Comparison of ENCODE assay signal across 19 cellular contexts in the genomic region with DNA sequence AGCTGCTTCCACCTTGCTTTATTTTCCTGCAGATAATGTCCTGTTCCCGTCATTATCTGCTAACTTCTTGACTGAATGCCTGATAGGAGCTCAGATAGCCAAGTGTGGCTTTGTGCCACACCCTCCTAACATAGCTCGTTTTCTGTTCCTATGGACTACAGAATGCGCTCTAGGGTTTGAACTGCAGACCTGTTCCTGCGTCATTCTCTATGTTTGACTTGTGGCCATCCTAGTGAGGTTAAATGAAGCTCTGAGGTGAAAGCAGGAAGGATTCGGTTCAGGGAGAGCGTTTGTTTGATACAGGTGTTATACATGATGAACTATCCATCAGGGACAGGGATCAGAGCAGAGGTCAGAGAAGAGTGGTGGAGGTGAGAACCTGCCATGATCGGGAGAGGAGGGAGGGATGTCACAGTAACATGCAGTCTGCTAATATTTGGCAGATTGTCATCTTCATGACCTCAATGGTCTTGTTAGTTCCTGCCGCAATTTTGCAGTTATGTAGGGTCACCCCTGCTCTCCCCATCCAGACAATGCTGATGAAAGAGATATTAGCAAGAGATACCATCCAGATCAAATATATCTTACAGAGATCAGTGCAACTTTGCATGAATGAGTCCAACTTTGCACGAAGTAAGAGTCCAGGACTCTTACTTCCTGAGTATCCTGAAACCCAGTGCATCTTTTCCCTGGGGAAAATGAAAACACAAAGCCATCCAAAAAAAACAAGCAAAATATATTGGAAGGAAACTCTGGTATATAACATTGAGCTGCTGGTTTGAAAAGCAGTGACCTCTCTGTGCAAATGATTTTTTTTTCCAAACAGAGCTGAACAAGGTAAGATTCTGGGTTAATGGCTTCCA.
"Had no signal": no experiment of that assay in that cellular context is flagged by ENCODE, and none has a peak within 500 bp of the region (broad histone marks: within the 10 kb centered on the region; RNA-seq: fewer than 3 reads in every experiment).

No MANE protein-coding gene starts in this region.

- H3K27ac ChIP-seq: body of pancreas, left ventricle myocardium inferior, transverse colon, vagina had no signal

- H3K27ac Mint-ChIP-seq: activated naive CD4-positive, alpha-beta T cell treated with anti-CD3 and anti-CD28 coated beads for 36 hours; activated T-helper 2 cell treated with anti-CD3 and anti-CD28 coated beads, Interferon-gamma antibody, Interleukin-2, Interleukin-4, amounts not matched to agents 10 μg/mL and 5 μg/mL and 100 μg/mL, durations not matched to agents 14 hours and 24 hours and 36 hours; effector memory CD8-positive, alpha-beta T cell; natural killer cell; T-cell had no signal

- H3K4me3 ChIP-seq: body of pancreas, left ventricle myocardium inferior, skin epidermis, transverse colon, vagina had no signal

- H3K27me3 Mint-ChIP-seq: effector memory CD8-positive, alpha-beta T cell; T-cell had no signal

- H3K27me3 ChIP-seq: body of pancreas, transverse colon, vagina had no signal

- H3K4me3 Mint-ChIP-seq: activated naive CD4-positive, alpha-beta T cell treated with anti-CD3 and anti-CD28 coated beads for 36 hours; effector memory CD8-positive, alpha-beta T cell; natural killer cell; T-cell had no signal

- H3K9me3 Mint-ChIP-seq: activated naive CD4-positive, alpha-beta T cell treated with anti-CD3 and anti-CD28 coated beads for 36 hours; effector memory CD8-positive, alpha-beta T cell; natural killer cell; T-cell had no signal

- DNase-seq: activated CD4-positive, alpha-beta T cell treated with anti-CD3 and anti-CD28 coated beads, Interleukin-2, amount 50 U/mL, for 4 hours; activated CD4-positive, CD25-positive, alpha-beta regulatory T cell treated with anti-CD3 and anti-CD28 coated beads, Interleukin-2, amount 50 U/mL, for 72 hours; activated naive CD4-positive, alpha-beta T cell treated with anti-CD3 and anti-CD28 coated beads for 36 hours; body of pancreas; effector memory CD8-positive, alpha-beta T cell; hypothalamus; kidney; left ventricle myocardium inferior; mesenchymal stem cell; natural killer cell; stimulated activated CD4-positive, alpha-beta T cell treated with anti-CD3 and anti-CD28 coated beads, Interleukin-4, amount 100 ng/mL, for 4 hours; stimulated activated CD8-positive, alpha-beta memory T cell treated with anti-CD3 and anti-CD28 coated beads, Interleukin-4, amount 100 ng/mL, for 48 hours; stimulated activated naive CD8-positive, alpha-beta T cell treated with anti-CD3 and anti-CD28 coated beads, Interleukin-15, Interleukin-2, amounts not matched to agents 100 U/mL and 50 U/mL, for 24 hours; T-cell; T-helper 9 cell; transverse colon had no signal

- ATAC-seq: body of pancreas; effector memory CD8-positive, alpha-beta T cell; natural killer cell; stimulated activated naive CD8-positive, alpha-beta T cell treated with anti-CD3 and anti-CD28 coated beads, Interleukin-15, Interleukin-2, amounts not matched to agents 100 U/mL and 50 U/mL, for 24 hours; T-cell had no signal

- H3K4me1 ChIP-seq: transverse colon, vagina had no signal

- H3K36me3 ChIP-seq: left ventricle myocardium inferior, transverse colon, vagina had no signal

- H3K9me3 ChIP-seq: body of pancreas, left ventricle myocardium inferior, transverse colon, vagina had no signal

- FAIRE-seq: kidney had no signal
